1 cellular context compared by ENCODE assay signal in the genomic region with DNA sequence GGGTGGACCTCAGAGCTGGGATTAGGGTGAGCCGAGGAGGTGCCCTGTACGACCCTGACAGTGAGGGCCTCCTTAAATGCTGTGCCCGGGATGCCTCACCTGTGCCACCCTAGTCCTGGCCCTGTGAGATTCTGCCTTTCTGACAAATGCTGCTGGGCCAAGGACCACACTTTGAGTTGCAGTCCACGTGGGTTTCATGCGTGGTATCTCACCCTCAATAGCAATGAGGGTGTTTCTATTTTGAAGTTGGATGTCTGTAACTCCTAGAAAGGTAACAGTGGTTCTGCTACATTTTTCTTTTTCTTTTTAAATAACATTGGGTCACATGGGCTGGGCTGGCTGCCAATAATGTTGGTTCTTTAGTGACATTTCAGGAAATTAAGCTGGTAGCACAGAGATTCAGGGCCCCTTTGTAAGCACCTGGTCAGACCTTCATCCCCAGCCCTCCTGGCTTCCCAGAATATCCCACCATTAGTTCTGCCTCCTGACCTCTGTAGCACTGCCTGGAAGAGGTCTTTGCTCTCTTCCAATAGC.
TF ChIP-seq lines count a peak whose summit lies in the region.

No MANE protein-coding gene starts in this region.

TF ChIP-seq in HepG2, 621 proteins besides CTCF, POLR2A, EP300 and RAD21:
- TF ChIP-seq MTA1 (CRISPR knock-in tag; IDR thresholded peaks at IDR 0.05; ENCODE audit: borderline replicate concordance) (no peak), KLF6 (CRISPR knock-in tag; IDR thresholded peaks at IDR 0.05) (no peak), GLI4 (CRISPR knock-in tag; IDR thresholded peaks at IDR 0.05; ENCODE audit: borderline replicate concordance) (no peak), NFIC (IDR thresholded peaks at IDR 0.05; ENCODE audit: low read length) (no peak), ETV6 (CRISPR knock-in tag; conservative IDR thresholded peaks at IDR 0.05) (no peak), ZNF598 (CRISPR knock-in tag; IDR thresholded peaks at IDR 0.05; ENCODE audit: borderline replicate concordance) (no peak), RBM22 (optimal IDR thresholded peaks at IDR 0.05; ENCODE audit: low read length) (peak; percentile 65)
